ENCODE assay signal across 8 cellular contexts in the genomic region with DNA sequence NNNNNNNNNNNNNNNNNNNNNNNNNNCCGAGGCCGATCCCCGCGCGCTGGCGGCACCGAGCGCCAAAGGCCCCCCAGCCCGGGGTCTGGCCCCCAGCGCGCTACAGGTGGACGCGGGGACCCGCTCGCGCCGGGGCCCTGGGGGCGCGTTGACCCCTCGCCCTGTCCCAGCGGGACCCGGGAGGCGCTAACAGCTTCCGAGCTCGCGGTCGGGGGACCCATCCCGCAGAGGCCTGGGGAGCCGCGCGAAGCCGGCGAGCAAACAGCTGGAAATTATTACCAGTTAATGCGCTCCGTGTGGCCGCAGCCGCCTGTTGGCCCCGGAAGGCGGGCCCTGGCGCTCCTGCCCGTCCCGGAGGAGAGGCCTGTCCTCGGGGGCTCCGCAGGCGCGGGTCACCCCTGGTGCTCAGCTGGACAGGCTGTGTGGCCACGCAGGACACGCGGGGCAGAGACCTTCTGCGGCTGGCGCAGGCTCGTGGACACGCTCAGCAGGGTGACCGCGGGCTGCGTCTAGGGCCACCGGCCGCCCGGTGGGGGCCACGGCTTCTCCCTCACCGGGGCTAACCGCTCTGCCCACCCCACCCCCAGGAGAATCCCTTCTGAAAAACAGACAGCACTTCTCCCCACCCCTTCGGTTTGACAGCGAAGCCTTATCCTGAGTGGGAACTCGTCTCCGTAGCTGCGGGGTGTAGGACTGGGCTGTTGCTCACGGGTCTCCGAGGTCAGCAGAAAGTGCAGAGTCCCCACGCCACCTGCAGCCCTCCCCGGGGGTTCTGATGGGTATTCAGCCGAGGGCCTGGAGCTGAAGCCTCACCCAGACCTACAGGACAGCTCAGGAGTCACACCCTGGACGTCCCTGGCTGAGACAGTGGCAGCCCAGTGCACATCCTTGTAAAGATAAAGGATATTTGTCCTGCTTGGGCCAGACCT. TPM values are rescaled to one million over a fixed set of nuclear protein-coding genes. Genes with fewer than 3 reads are reported as not detected.
A peak's percentile ranks its signal among the peaks of the same experiment; 100 is the strongest.
DNase-seq lines count a peak whose midpoint lies in the region; ATAC-seq and TF ChIP-seq lines count a peak whose summit lies in the region.

No MANE protein-coding gene starts in this region.

- H3K79me2 ChIP-seq in parathyroid adenoma, result no peaks in the 10 kb centered on the region

- no peak for TF ChIP-seq CTCF in parathyroid adenoma (IDR thresholded peaks at IDR 0.05)

- DNase-seq in stimulated activated CD4-positive, alpha-beta T cell treated with anti-CD3 and anti-CD28 coated beads, Interleukin-12 subunit alpha, Interleukin-12 subunit beta, amount 100 ng/mL, for 48 hours (ENCODE audit: low read depth in 2 of 3, low spot score in 1 of 3), result peak in 2 of 3 donors; percentile 8 to 15
- no peak for DNase-seq in stimulated activated CD4-positive, alpha-beta T cell treated with anti-CD3 and anti-CD28 coated beads, Interleukin-1b, Interleukin-23, amount 100 ng/mL, for 48 hours
- DNase-seq in activated naive CD4-positive, alpha-beta T cell treated with anti-CD3 and anti-CD28 coated beads for 36 hours, result peak; percentile 15
- DNase-seq in head of caudate nucleus (peak in 22 of 42 donors; percentile 11 to 61 (median 30)), COLO829 (ENCODE audit: low spot score) (no peak), NCI-H1694 treated with DMSO at 0.1 percent for 48 hours (lab: John Stamatoyannopoulos, UW) (no peak)

- intact Hi-C loops in activated naive CD4-positive, alpha-beta T cell treated with anti-CD3 and anti-CD28 coated beads for 36 hours (cut with micrococcal nuclease), result no loop called here
- intact Hi-C loops in head of caudate nucleus (cut with DNase I), result no loop called here

- H3K4me3 ChIP-seq in parathyroid adenoma (ENCODE audit: low read depth, low read length), result peak overlapping the region; percentile 53

- H3K4me2 ChIP-seq in parathyroid adenoma (ENCODE audit: low read length), result peak overlapping the region; percentile 80

- H3K9ac ChIP-seq in parathyroid adenoma, result no peak overlapping the region

- H3K4me1 ChIP-seq in parathyroid adenoma, result peaks cover 4% of the 10 kb centered on the region

- peak overlapping the region; percentile 61 for H3K4me3 Mint-ChIP-seq in activated naive CD4-positive, alpha-beta T cell treated with anti-CD3 and anti-CD28 coated beads for 36 hours

- CTCF ChIA-PET in activated naive CD4-positive, alpha-beta T cell treated with anti-CD3 and anti-CD28 coated beads for 36 hours (lab: Charles Lee), result interaction anchor here (1.6 kb wide), 1 partner anchor 79 kb away, joined by 6 read pairs; no protein-coding TSS in a partner anchor

- H3K36me3 Mint-ChIP-seq in activated naive CD4-positive, alpha-beta T cell treated with anti-CD3 and anti-CD28 coated beads for 36 hours (ENCODE audit: low read depth), result no peaks in the 10 kb centered on the region

- H3K27ac ChIP-seq in parathyroid adenoma, result no peak overlapping the region

- no peak overlapping the region for H3K27ac Mint-ChIP-seq in activated naive CD4-positive, alpha-beta T cell treated with anti-CD3 and anti-CD28 coated beads for 36 hours

- H3K4me1 Mint-ChIP-seq in activated naive CD4-positive, alpha-beta T cell treated with anti-CD3 and anti-CD28 coated beads for 36 hours (ENCODE audit: low read depth), result peaks cover 6% of the 10 kb centered on the region

- H3K27me3 Mint-ChIP-seq in activated naive CD4-positive, alpha-beta T cell treated with anti-CD3 and anti-CD28 coated beads for 36 hours (ENCODE audit: low read depth), result no peaks in the 10 kb centered on the region

- ATAC-seq in HG02973 (IDR thresholded peaks at IDR 0.05; ENCODE audit: unreplicated experiment), result no peak

- no peaks in the 10 kb centered on the region for H3K36me3 ChIP-seq in parathyroid adenoma (ENCODE audit: control insufficient read depth, insufficient read depth, low read length)

- H3K27me3 ChIP-seq in parathyroid adenoma (ENCODE audit: control insufficient read depth, insufficient read depth, low read length), result no peaks in the 10 kb centered on the region

- no peaks in the 10 kb centered on the region for H3K9me3 Mint-ChIP-seq in activated naive CD4-positive, alpha-beta T cell treated with anti-CD3 and anti-CD28 coated beads for 36 hours

- H2AFZ ChIP-seq in parathyroid adenoma, result peak overlapping the region; percentile 80

- H3K9me3 ChIP-seq in parathyroid adenoma (ENCODE audit: control insufficient read depth, low read length), result no peaks in the 10 kb centered on the region

RNA-seq across cellular contexts. Expression of gene RFLNB, which starts 45.6 kb away (rescaled TPM):
- total RNA-seq in activated naive CD4-positive, alpha-beta T cell treated with anti-CD3 and anti-CD28 coated beads for 36 hours, result 10 to 100 TPM; 34.3 to 35.6 TPM

Comparison
In these comparisons a context has a peak if more than half of its experiments do, and no peak if none do; other contexts are left out.
1. DNase-seq: peak in stimulated activated CD4-positive, alpha-beta T cell treated with anti-CD3 and anti-CD28 coated beads, Interleukin-12 subunit alpha, Interleukin-12 subunit beta, amount 100 ng/mL, for 48 hours (2 of 3), activated naive CD4-positive, alpha-beta T cell treated with anti-CD3 and anti-CD28 coated beads for 36 hours (single experiment) and head of caudate nucleus (22 of 42); none in stimulated activated CD4-positive, alpha-beta T cell treated with anti-CD3 and anti-CD28 coated beads, Interleukin-1b, Interleukin-23, amount 100 ng/mL, for 48 hours (single experiment), COLO829 (single experiment) and NCI-H1694 treated with DMSO at 0.1 percent for 48 hours (single experiment).